ENCODE assay signal across 10 cellular contexts in genomic region chr7:132065193-132065972, GRCh38.
DNase-seq lines count a peak whose midpoint lies in the region; ATAC-seq and TF ChIP-seq lines count a peak whose summit lies in the region.
"Had no signal": no experiment of that assay in that cellular context is flagged by ENCODE, and none has a peak within 500 bp of the region (broad histone marks: within the 10 kb centered on the region; RNA-seq: fewer than 3 reads in every experiment).

No MANE protein-coding gene starts in this region.

- ATAC-seq in HG03280 (IDR thresholded peaks at IDR 0.05; ENCODE audit: unreplicated experiment) = no peak
- no peak for ATAC-seq in GM21528 (IDR thresholded peaks at IDR 0.05; ENCODE audit: low FRiP score, unreplicated experiment)

- CTCF ChIA-PET in RWPE1 (lab: Yijun Ruan, JAX) = no interaction called here

- POLR2A ChIA-PET in RWPE1 (lab: Yijun Ruan, JAX; ENCODE audit: low non-redundant PET) = no interaction called here

- no peak overlapping the region for H3K4me3 Mint-ChIP-seq in glutamatergic neuron (ENCODE audit: unreplicated experiment)

- H3K27ac ChIP-seq in RWPE1 = peak overlapping the region; percentile 80
- H3K27ac ChIP-seq: KMS-11, neutrophil had no signal

- H3K4me1 Mint-ChIP-seq in glutamatergic neuron (ENCODE audit: low read depth, unreplicated experiment) = peaks cover 31% of the 10 kb centered on the region

- H3K27ac Mint-ChIP-seq in glutamatergic neuron (ENCODE audit: unreplicated experiment) = no peak overlapping the region

- DNase-seq in Caki2 (ENCODE audit: low read depth) (peak; percentile 89), RWPE1 (ENCODE audit: low spot score) (peak; percentile 96), foreskin fibroblast (peak; percentile 95 to 97), pons (ENCODE audit: low spot score) (peak; percentile 59), NCI-H1048 (lab: John Stamatoyannopoulos, UW) (no peak), glutamatergic neuron (no peak)

- TF ChIP-seq CTCF in RWPE1 (conservative IDR thresholded peaks at IDR 0.05; ENCODE audit: low read depth) (no peak), foreskin fibroblast (IDR thresholded peaks at IDR 0.05; ENCODE audit: low read depth, low read length) (no peak), glutamatergic neuron (IDR thresholded peaks at IDR 0.05; ENCODE audit: partially characterized antibody, unreplicated experiment) (no peak)

- no peak overlapping the region for H3K4me3 ChIP-seq in foreskin fibroblast (ENCODE audit: low read depth in 1 of 2, low read length in 2 of 2)

- peaks cover 3% of the 10 kb centered on the region for H3K27me3 Mint-ChIP-seq in glutamatergic neuron (ENCODE audit: unreplicated experiment)

- H3K9me3 Mint-ChIP-seq in glutamatergic neuron (ENCODE audit: unreplicated experiment) = peaks cover 4% of the 10 kb centered on the region

- peaks cover 5% of the 10 kb centered on the region for H3K36me3 Mint-ChIP-seq in glutamatergic neuron (ENCODE audit: unreplicated experiment)

- in situ Hi-C loops in Caki2 (cut with HindIII; ENCODE audit: low pct_unique_long_range_greater_than_20kb, low sequenced_read_pairs) = no loop called here

Comparison
In these comparisons a context has a peak if more than half of its experiments do, and no peak if none do; other contexts are left out.
1. DNase-seq: peak in Caki2 (single experiment), RWPE1 (single experiment), foreskin fibroblast (2 of 2) and pons (single experiment); none in NCI-H1048 (single experiment) and glutamatergic neuron (single experiment).